In genomic region chr9:109974143-109974917, GRCh38 we compare ENCODE assay signal across 8 cellular contexts.
DNase-seq lines count a peak whose midpoint lies in the region; ATAC-seq lines count a peak whose summit lies in the region.

No MANE protein-coding gene starts in this region.

- POLR2A ChIA-PET in activated CD4-positive, alpha-beta memory T cell treated with anti-CD3 and anti-CD28 coated beads for 36 hours (lab: Charles Lee), result interaction anchor here (0.9 to 1.8 kb wide), 5 partner anchors 23 to 75 kb away, joined by 4 to 7 read pairs (median 5); no protein-coding TSS in a partner anchor

- no peak overlapping the region for H3K4me3 Mint-ChIP-seq in activated CD4-positive, alpha-beta memory T cell treated with anti-CD3 and anti-CD28 coated beads for 36 hours

- peaks cover 72% of the 10 kb centered on the region for H3K4me1 Mint-ChIP-seq in activated CD4-positive, alpha-beta memory T cell treated with anti-CD3 and anti-CD28 coated beads for 36 hours (ENCODE audit: low read depth)

- peak; percentile 79 for DNase-seq in activated effector memory CD4-positive, alpha-beta T cell treated with anti-CD3 and anti-CD28 coated beads, Interleukin-2, amount 50 U/mL, for 16 hours
- no peak for DNase-seq in activated effector memory CD4-positive, alpha-beta T cell treated with Interleukin-2 at 50 U/mL for 16 hours
- peak; percentile 86 for DNase-seq in activated CD4-positive, alpha-beta memory T cell treated with anti-CD3 and anti-CD28 coated beads for 36 hours
- DNase-seq in stimulated activated CD4-positive, alpha-beta T cell treated with anti-CD3 and anti-CD28 coated beads, Interleukin-15, amount 100 ng/mL, for 24 hours, result peak; percentile 75
- no peak for DNase-seq in kidney tubule cell (ENCODE audit: low spot score)
- DNase-seq in H4 (ENCODE audit: low spot score), result no peak
- no peak for DNase-seq in cerebellar cortex (ENCODE audit: low spot score)

- intact Hi-C loops in activated CD4-positive, alpha-beta memory T cell treated with anti-CD3 and anti-CD28 coated beads for 36 hours (cut with micrococcal nuclease), result loop anchor here (1.0 to 10.0 kb wide), 11 partner anchors 24 to 1510 kb away; partner anchors contain the start of genes ECPAS and TMEM245

- H3K9me3 Mint-ChIP-seq in activated CD4-positive, alpha-beta memory T cell treated with anti-CD3 and anti-CD28 coated beads for 36 hours, result no peaks in the 10 kb centered on the region

- H3K27ac Mint-ChIP-seq in activated CD4-positive, alpha-beta memory T cell treated with anti-CD3 and anti-CD28 coated beads for 36 hours, result peak overlapping the region; percentile 73

- H3K36me3 Mint-ChIP-seq in activated CD4-positive, alpha-beta memory T cell treated with anti-CD3 and anti-CD28 coated beads for 36 hours, result no peaks in the 10 kb centered on the region

- no peaks in the 10 kb centered on the region for H3K27me3 Mint-ChIP-seq in activated CD4-positive, alpha-beta memory T cell treated with anti-CD3 and anti-CD28 coated beads for 36 hours

- ATAC-seq in HG03108 (IDR thresholded peaks at IDR 0.05; ENCODE audit: unreplicated experiment), result peak; percentile 67

- CTCF ChIA-PET in activated CD4-positive, alpha-beta memory T cell treated with anti-CD3 and anti-CD28 coated beads for 36 hours (lab: Charles Lee), result interaction anchor here (0.9 to 2.4 kb wide), 2 partner anchors 71 to 174 kb away, joined by 3 to 6 read pairs; no protein-coding TSS in a partner anchor

Comparison
In these comparisons a context has a peak if more than half of its experiments do, and no peak if none do; other contexts are left out.
1. DNase-seq: peak in activated effector memory CD4-positive, alpha-beta T cell treated with anti-CD3 and anti-CD28 coated beads, Interleukin-2, amount 50 U/mL, for 16 hours (single experiment), activated CD4-positive, alpha-beta memory T cell treated with anti-CD3 and anti-CD28 coated beads for 36 hours (single experiment) and stimulated activated CD4-positive, alpha-beta T cell treated with anti-CD3 and anti-CD28 coated beads, Interleukin-15, amount 100 ng/mL, for 24 hours (single experiment); none in activated effector memory CD4-positive, alpha-beta T cell treated with Interleukin-2 at 50 U/mL for 16 hours (single experiment), kidney tubule cell (single experiment), H4 (single experiment) and cerebellar cortex (single experiment).